ENCODE assay signal across 24 cellular contexts in the genomic region with DNA sequence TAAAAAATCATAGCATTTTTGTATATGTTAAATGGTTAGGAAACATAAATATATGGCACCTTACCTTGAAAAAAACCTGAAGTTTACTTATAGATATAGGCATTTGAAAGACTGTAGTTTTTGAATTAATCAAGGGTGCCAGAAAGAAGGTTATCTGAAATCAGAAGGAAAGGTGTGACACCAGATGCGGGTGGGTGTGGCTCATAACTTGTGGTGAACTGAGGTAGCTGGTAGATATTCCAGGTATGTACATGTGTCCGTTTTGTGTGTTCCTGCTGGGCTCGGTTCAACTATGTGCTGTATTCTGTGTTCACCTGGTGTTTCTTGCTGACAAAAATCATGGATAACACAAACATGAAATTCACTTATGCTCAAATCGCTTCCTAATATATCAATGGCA. TPM values are rescaled to one million over a fixed set of nuclear protein-coding genes. Genes with fewer than 3 reads are reported as not detected.
"Had no signal": no experiment of that assay in that cellular context is flagged by ENCODE, and none has a peak within 500 bp of the region (broad histone marks: within the 10 kb centered on the region; RNA-seq: fewer than 3 reads in every experiment).

No MANE protein-coding gene starts in this region.

- DNase-seq: kidney; left colon; left lung; lower lobe of right lung; midbrain; mucosa of descending colon; naive thymus-derived CD4-positive, alpha-beta T cell; ovary; right lobe of liver; stimulated activated CD4-positive, alpha-beta T cell treated with anti-CD3 and anti-CD28 coated beads, Interleukin-1b, Interleukin-23, amount 100 ng/mL, for 48 hours; stimulated activated CD4-positive, alpha-beta T cell treated with anti-CD3 and anti-CD28 coated beads, Interleukin-2, amount 100 ng/mL, for 48 hours; stimulated activated CD4-positive, alpha-beta T cell treated with anti-CD3 and anti-CD28 coated beads, Interleukin-4, amount 100 ng/mL, for 4 hours; stimulated activated CD8-positive, alpha-beta memory T cell treated with anti-CD3 and anti-CD28 coated beads, Interleukin-4, amount 100 ng/mL, for 48 hours; stimulated activated naive CD4-positive, alpha-beta T cell treated with Interleukin-2 at 50 U/mL for 16 hours; stimulated activated naive CD8-positive, alpha-beta T cell treated with anti-CD3 and anti-CD28 coated beads, Interleukin-15, amount 100 ng/mL, for 72 hours; substantia nigra; upper lobe of left lung had no signal

- H3K27ac ChIP-seq: hepatocyte, left lung, lower lobe of right lung, ovary, right atrium auricular region, right lobe of liver, tibial nerve, upper lobe of left lung, vagina had no signal

- H3K27me3 ChIP-seq: hepatocyte, left lung, ovary, right atrium auricular region, right lobe of liver, tibial nerve, upper lobe of left lung, vagina had no signal

- H3K4me2 ChIP-seq: hepatocyte, smooth muscle cell had no signal

- H2AFZ ChIP-seq: hepatocyte had no signal

- H3K4me3 ChIP-seq: hepatocyte, left lung, lower lobe of right lung, mucosa of descending colon, ovary, right atrium auricular region, right lobe of liver, smooth muscle cell, tibial nerve, upper lobe of left lung, vagina had no signal

- H3K79me2 ChIP-seq: hepatocyte had no signal

- H3K4me1 ChIP-seq: left lung, lower lobe of right lung, right atrium auricular region, right lobe of liver, tibial nerve, upper lobe of left lung, vagina had no signal

- H3K9me3 ChIP-seq: left lung, mucosa of descending colon, ovary, right atrium auricular region, right lobe of liver, vagina had no signal

- ATAC-seq: left colon; left lung; lower lobe of right lung; mucosa of descending colon; naive thymus-derived CD4-positive, alpha-beta T cell; natural killer cell treated with Interleukin-12 subunit alpha and Interleukin-12 subunit beta and Interleukin-15 and Interleukin-18, amount 100 ng/mL, for 72 hours; right lobe of liver; stimulated activated memory B cell treated with anti-CD40 and anti-IgM and Interleukin-4, amounts not matched to agents 10 μg/mL and 1 μg/mL and 100 μg/mL, for 72 hours; stimulated activated naive CD8-positive, alpha-beta T cell treated with anti-CD3 and anti-CD28 coated beads, Interleukin-15, amount 100 ng/mL, for 72 hours had no signal

- FAIRE-seq: kidney had no signal

- H3K36me3 ChIP-seq: left lung, lower lobe of right lung, ovary, right atrium auricular region, right lobe of liver, tibial nerve, upper lobe of left lung, vagina had no signal

RNA-seq across cellular contexts. Expression of a gene that starts 35.6 kb away (rescaled TPM):
- polyA plus RNA-seq: naive thymus-derived CD4-positive, alpha-beta T cell had no signal
